Comparison of ENCODE assay signal across 8 cellular contexts in the genomic region with DNA sequence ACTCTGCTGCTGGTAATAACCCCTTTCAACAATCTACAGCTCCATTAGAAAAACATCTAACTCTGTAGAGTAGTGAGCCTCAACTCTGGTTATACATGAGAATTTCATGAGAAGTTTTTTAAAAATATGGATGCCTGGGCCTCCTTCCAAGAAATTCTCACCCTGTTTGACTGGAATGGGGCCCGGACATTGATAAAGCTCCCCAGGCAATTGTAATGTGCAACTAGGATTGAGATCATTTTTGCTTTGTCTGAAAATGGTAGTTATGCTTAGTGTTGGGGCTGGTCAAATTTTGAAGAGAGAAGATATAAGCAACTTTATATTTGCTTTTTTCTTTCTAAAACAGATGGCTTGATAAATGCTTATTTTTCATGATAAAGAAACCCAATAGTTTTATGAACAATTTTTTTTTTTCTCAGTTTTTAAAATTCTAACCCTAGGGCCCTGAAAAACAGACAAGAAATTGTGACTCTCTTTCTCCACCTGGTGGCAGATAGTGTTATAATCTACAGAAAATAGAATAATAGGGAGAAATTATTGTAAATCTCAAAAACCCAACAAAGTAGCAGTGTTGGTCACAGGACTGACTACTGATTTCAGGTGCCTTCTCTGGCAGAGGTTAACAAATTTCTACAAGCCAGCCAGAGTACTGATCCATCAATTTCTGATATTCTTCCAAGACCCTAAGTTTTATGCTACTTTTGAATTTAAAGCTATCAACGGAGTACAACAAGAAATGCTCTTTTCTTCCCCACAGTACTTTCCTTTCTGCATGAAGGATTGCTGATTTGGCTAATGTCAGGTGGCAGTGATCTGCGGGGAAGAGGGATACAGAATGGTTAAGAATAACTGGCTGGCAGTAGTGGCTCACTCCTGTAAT.
DNase-seq lines count a peak whose midpoint lies in the region; ATAC-seq and TF ChIP-seq lines count a peak whose summit lies in the region.

No MANE protein-coding gene starts in this region.

- no peak for ATAC-seq in GM19452 (IDR thresholded peaks at IDR 0.05; ENCODE audit: unreplicated experiment)
- ATAC-seq in GM21825 (IDR thresholded peaks at IDR 0.05; ENCODE audit: unreplicated experiment): no peak

- peak; percentile 67 for TF ChIP-seq CTCF in AG10803 (conservative IDR thresholded peaks at IDR 0.05; ENCODE audit: low read length)
- peak; percentile 74 for TF ChIP-seq CTCF in VCaP (conservative IDR thresholded peaks at IDR 0.05)
- peak; percentile 20 to 38 (median 30) for TF ChIP-seq CTCF in uterus (IDR thresholded peaks at IDR 0.05)

- DNase-seq in AG10803 (ENCODE audit: low read depth) (peak; percentile 49), HCEC 1CT (peak; percentile 46), inferior parietal cortex (ENCODE audit: extremely low spot score) (peak; percentile 75), uterus (no peak)
- no peak for DNase-seq in stimulated activated CD4-positive, alpha-beta T cell treated with anti-CD3 and anti-CD28 coated beads, Interleukin-2, amount 100 ng/mL, for 24 hours

- no peaks in the 10 kb centered on the region for H3K36me3 ChIP-seq in uterus

- TF ChIP-seq POLR2A in uterus (IDR thresholded peaks at IDR 0.05): no peak

- H3K4me1 ChIP-seq in uterus: no peaks in the 10 kb centered on the region

- H3K4me3 ChIP-seq in AG10803 (ENCODE audit: low read length) (no peak overlapping the region), uterus (no peak overlapping the region)

- H3K9me3 ChIP-seq in uterus: no peaks in the 10 kb centered on the region

- intact Hi-C loops in uterus (cut with DNase I; ENCODE audit: low total_unique reads): no loop called here

- no peak overlapping the region for H3K27ac ChIP-seq in VCaP
- H3K27ac ChIP-seq in uterus: no peak overlapping the region

- no peaks in the 10 kb centered on the region for H3K27me3 ChIP-seq in uterus

Comparison
In these comparisons a context has a peak if more than half of its experiments do, and no peak if none do; other contexts are left out.
1. DNase-seq: peak in AG10803 (single experiment), HCEC 1CT (single experiment) and inferior parietal cortex (single experiment); none in uterus (0 of 2) and stimulated activated CD4-positive, alpha-beta T cell treated with anti-CD3 and anti-CD28 coated beads, Interleukin-2, amount 100 ng/mL, for 24 hours (0 of 2).
2. Peak in every context shown above with its lines, with median percentiles within 50 percentile points of each other: CTCF ChIP-seq.